1 cellular context compared by ENCODE assay signal in the genomic region with DNA sequence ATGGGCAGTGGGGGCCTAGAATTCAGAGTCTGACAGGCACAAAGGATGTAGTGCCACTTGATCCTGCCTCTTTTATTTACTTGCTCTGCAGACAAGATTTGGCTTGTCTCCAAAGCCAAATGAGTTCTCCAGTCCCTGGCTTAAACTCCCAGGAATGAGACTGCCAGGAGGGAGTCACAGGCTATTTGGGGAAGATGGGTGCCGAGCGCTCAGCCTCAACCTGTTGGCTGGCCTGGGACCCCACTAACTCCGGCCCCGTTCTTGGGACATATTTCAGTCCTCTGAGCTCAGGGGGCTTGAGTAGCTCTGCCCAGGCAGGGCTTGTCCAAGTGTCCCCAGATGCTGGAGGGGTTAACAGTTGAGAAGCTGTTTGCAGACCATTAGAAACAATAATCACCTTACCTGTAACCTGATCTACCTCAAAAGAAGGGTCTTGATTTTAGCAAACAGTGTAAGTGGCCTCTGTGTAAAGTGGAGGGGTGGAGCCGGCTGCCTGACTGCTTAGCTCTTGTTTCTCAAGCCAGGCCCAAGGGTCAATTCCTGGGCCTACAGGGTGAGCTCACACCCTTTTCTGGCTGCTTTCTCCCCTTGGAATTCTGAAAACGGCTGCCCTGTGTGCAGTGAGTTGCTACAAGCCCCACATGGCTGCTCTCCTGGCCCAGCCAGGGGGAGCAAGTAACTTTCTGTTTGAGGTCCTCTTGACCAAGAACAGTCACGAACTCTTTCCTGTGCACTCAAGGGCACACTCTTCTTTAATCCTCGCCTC.
TF ChIP-seq lines count a peak whose summit lies in the region.

No MANE protein-coding gene starts in this region.

TF ChIP-seq in HepG2, 621 proteins besides CTCF, POLR2A, EP300 and RAD21 (continued from another document and continues in another):
- 0 out of 2 replicates have a peak, but pooled peaks have one; percentile 11 for TF ChIP-seq ZNF598 (CRISPR knock-in tag; IDR thresholded peaks at IDR 0.05; ENCODE audit: borderline replicate concordance)
- TF ChIP-seq RFXAP (CRISPR knock-in tag; IDR thresholded peaks at IDR 0.05; ENCODE audit: borderline replicate concordance) = no peak
- TF ChIP-seq ZNF121 (CRISPR knock-in tag; IDR thresholded peaks at IDR 0.05) = peak; percentile 67
- peak; percentile 74 for TF ChIP-seq GATAD2A (CRISPR knock-in tag; IDR thresholded peaks at IDR 0.05)
- TF ChIP-seq RFX1 (IDR thresholded peaks at IDR 0.05) = no peak
- peak; percentile 51 for TF ChIP-seq HDAC1 (CRISPR knock-in tag; IDR thresholded peaks at IDR 0.05)
- no peak for TF ChIP-seq TCF12 (IDR thresholded peaks at IDR 0.05)
- TF ChIP-seq TCF12 (CRISPR knock-in tag; IDR thresholded peaks at IDR 0.05) = no peak
- TF ChIP-seq ZBTB7B (CRISPR knock-in tag; IDR thresholded peaks at IDR 0.05) = peak; percentile 92
- peak; percentile 29; the same call in 1 of the 2 replicates for TF ChIP-seq FOXA3 (CRISPR knock-in tag; IDR thresholded peaks at IDR 0.05)
- TF ChIP-seq, protein P1, sequence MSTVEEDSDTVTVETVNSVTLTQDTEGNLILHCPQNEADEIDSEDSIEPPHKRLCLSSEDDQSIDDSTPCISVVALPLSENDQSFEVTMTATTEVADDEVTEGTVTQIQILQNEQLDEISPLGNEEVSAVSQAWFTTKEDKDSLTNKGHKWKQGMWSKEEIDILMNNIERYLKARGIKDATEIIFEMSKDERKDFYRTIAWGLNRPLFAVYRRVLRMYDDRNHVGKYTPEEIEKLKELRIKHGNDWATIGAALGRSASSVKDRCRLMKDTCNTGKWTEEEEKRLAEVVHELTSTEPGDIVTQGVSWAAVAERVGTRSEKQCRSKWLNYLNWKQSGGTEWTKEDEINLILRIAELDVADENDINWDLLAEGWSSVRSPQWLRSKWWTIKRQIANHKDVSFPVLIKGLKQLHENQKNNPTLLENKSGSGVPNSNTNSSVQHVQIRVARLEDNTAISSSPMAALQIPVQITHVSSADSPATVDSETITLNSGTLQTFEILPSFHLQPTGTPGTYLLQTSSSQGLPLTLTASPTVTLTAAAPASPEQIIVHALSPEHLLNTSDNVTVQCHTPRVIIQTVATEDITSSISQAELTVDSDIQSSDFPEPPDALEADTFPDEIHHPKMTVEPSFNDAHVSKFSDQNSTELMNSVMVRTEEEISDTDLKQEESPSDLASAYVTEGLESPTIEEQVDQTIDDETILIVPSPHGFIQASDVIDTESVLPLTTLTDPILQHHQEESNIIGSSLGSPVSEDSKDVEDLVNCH (CRISPR knock-in tag; IDR thresholded peaks at IDR 0.05) = no peak; the same call in 1 of the 2 replicates
- TF ChIP-seq SP140L (CRISPR knock-in tag; IDR thresholded peaks at IDR 0.05; ENCODE audit: borderline replicate concordance) = no peak
- no peak for TF ChIP-seq ZNF557 (CRISPR knock-in tag; IDR thresholded peaks at IDR 0.05)
- TF ChIP-seq JUND (CRISPR knock-in tag; IDR thresholded peaks at IDR 0.05) = 0 out of 2 replicates have a peak, but pooled peaks have one; percentile 9
- TF ChIP-seq RORA (CRISPR knock-in tag; IDR thresholded peaks at IDR 0.05) = no peak
- 0 out of 2 replicates have a peak, but pooled peaks have one; percentile 32 for TF ChIP-seq SALL2 (CRISPR knock-in tag; IDR thresholded peaks at IDR 0.05)
- TF ChIP-seq HDAC2 (CRISPR knock-in tag; IDR thresholded peaks at IDR 0.05) = peak; percentile 86
- peak; percentile 51; the same call in 1 of the 2 replicates for TF ChIP-seq NR2F2 (IDR thresholded peaks at IDR 0.05; ENCODE audit: borderline replicate concordance, low read depth)
- TF ChIP-seq ZFP37 (CRISPR knock-in tag; IDR thresholded peaks at IDR 0.05; ENCODE audit: borderline replicate concordance) = peak; percentile 67; the same call in 1 of the 2 replicates
- TF ChIP-seq ESRRA (CRISPR knock-in tag; IDR thresholded peaks at IDR 0.05; ENCODE audit: low read depth) = peak; percentile 81
- TF ChIP-seq THAP11 (CRISPR knock-in tag; IDR thresholded peaks at IDR 0.05) = peak; percentile 40
- no peak; the same call in 1 of the 2 replicates for TF ChIP-seq KDM5B (CRISPR knock-in tag; IDR thresholded peaks at IDR 0.05; ENCODE audit: borderline replicate concordance)
- TF ChIP-seq NFE2L2 (IDR thresholded peaks at IDR 0.05; ENCODE audit: low read length) = no peak
- TF ChIP-seq, protein P2, sequence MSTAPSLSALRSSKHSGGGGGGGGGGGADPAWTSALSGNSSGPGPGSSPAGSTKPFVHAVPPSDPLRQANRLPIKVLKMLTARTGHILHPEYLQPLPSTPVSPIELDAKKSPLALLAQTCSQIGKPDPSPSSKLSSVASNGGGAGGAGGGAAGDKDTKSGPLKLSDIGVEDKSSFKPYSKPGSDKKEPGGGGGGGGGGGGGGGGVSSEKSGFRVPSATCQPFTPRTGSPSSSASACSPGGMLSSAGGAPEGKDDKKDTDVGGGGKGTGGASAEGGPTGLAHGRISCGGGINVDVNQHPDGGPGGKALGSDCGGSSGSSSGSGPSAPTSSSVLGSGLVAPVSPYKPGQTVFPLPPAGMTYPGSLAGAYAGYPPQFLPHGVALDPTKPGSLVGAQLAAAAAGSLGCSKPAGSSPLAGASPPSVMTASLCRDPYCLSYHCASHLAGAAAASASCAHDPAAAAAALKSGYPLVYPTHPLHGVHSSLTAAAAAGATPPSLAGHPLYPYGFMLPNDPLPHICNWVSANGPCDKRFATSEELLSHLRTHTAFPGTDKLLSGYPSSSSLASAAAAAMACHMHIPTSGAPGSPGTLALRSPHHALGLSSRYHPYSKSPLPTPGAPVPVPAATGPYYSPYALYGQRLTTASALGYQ (CRISPR knock-in tag; IDR thresholded peaks at IDR 0.05) = peak; percentile 59; the same call in 1 of the 2 replicates
- TF ChIP-seq RFX3 (CRISPR knock-in tag; IDR thresholded peaks at IDR 0.05) = no peak
- peak; percentile 61; the same call in 1 of the 2 replicates for TF ChIP-seq ZNF160 (CRISPR knock-in tag; IDR thresholded peaks at IDR 0.05)
- no peak for TF ChIP-seq ZNF703 (CRISPR knock-in tag; IDR thresholded peaks at IDR 0.05; ENCODE audit: borderline replicate concordance)
- TF ChIP-seq ZNF224 (CRISPR knock-in tag; IDR thresholded peaks at IDR 0.05) = 0 out of 2 replicates have a peak, but pooled peaks have one; percentile 12
- TF ChIP-seq ELF1 (CRISPR knock-in tag; IDR thresholded peaks at IDR 0.05) = peak; percentile 52
- TF ChIP-seq PRMT3 (CRISPR knock-in tag; IDR thresholded peaks at IDR 0.05; ENCODE audit: borderline replicate concordance, low read depth) = no peak
- TF ChIP-seq, protein P3, sequence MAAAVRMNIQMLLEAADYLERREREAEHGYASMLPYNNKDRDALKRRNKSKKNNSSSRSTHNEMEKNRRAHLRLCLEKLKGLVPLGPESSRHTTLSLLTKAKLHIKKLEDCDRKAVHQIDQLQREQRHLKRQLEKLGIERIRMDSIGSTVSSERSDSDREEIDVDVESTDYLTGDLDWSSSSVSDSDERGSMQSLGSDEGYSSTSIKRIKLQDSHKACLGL (CRISPR knock-in tag; IDR thresholded peaks at IDR 0.05) = no peak
- TF ChIP-seq, protein P4, sequence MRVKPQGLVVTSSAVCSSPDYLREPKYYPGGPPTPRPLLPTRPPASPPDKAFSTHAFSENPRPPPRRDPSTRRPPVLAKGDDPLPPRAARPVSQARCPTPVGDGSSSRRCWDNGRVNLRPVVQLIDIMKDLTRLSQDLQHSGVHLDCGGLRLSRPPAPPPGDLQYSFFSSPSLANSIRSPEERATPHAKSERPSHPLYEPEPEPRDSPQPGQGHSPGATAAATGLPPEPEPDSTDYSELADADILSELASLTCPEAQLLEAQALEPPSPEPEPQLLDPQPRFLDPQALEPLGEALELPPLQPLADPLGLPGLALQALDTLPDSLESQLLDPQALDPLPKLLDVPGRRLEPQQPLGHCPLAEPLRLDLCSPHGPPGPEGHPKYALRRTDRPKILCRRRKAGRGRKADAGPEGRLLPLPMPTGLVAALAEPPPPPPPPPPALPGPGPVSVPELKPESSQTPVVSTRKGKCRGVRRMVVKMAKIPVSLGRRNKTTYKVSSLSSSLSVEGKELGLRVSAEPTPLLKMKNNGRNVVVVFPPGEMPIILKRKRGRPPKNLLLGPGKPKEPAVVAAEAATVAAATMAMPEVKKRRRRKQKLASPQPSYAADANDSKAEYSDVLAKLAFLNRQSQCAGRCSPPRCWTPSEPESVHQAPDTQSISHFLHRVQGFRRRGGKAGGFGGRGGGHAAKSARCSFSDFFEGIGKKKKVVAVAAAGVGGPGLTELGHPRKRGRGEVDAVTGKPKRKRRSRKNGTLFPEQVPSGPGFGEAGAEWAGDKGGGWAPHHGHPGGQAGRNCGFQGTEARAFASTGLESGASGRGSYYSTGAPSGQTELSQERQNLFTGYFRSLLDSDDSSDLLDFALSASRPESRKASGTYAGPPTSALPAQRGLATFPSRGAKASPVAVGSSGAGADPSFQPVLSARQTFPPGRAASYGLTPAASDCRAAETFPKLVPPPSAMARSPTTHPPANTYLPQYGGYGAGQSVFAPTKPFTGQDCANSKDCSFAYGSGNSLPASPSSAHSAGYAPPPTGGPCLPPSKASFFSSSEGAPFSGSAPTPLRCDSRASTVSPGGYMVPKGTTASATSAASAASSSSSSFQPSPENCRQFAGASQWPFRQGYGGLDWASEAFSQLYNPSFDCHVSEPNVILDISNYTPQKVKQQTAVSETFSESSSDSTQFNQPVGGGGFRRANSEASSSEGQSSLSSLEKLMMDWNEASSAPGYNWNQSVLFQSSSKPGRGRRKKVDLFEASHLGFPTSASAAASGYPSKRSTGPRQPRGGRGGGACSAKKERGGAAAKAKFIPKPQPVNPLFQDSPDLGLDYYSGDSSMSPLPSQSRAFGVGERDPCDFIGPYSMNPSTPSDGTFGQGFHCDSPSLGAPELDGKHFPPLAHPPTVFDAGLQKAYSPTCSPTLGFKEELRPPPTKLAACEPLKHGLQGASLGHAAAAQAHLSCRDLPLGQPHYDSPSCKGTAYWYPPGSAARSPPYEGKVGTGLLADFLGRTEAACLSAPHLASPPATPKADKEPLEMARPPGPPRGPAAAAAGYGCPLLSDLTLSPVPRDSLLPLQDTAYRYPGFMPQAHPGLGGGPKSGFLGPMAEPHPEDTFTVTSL (CRISPR knock-in tag; IDR thresholded peaks at IDR 0.05; ENCODE audit: borderline replicate concordance) = peak; percentile 38; the same call in 1 of the 2 replicates
- peak; percentile 35; the same call in 1 of the 2 replicates for TF ChIP-seq FOXO1 (CRISPR knock-in tag; IDR thresholded peaks at IDR 0.05)
- TF ChIP-seq, protein P5, sequence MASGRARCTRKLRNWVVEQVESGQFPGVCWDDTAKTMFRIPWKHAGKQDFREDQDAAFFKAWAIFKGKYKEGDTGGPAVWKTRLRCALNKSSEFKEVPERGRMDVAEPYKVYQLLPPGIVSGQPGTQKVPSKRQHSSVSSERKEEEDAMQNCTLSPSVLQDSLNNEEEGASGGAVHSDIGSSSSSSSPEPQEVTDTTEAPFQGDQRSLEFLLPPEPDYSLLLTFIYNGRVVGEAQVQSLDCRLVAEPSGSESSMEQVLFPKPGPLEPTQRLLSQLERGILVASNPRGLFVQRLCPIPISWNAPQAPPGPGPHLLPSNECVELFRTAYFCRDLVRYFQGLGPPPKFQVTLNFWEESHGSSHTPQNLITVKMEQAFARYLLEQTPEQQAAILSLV (CRISPR knock-in tag; IDR thresholded peaks at IDR 0.05; ENCODE audit: borderline replicate concordance) = peak; percentile 45; the same call in 1 of the 2 replicates
- no peak for TF ChIP-seq SKI (IDR thresholded peaks at IDR 0.05; ENCODE audit: partially characterized antibody)
- TF ChIP-seq MXD4 (CRISPR knock-in tag; IDR thresholded peaks at IDR 0.05) = 0 out of 2 replicates have a peak, but pooled peaks have one; percentile 53
- peak; percentile 84 for TF ChIP-seq HNF4A (CRISPR knock-in tag; IDR thresholded peaks at IDR 0.05)
- 0 out of 2 replicates have a peak, but pooled peaks have one; percentile 40 for TF ChIP-seq ZBTB42 (CRISPR knock-in tag; IDR thresholded peaks at IDR 0.05)
- peak; percentile 57; the same call in 1 of the 2 replicates for TF ChIP-seq HOXD1 (CRISPR knock-in tag; IDR thresholded peaks at IDR 0.05)
- peak; percentile 57; the same call in 1 of the 2 replicates for TF ChIP-seq YEATS2 (CRISPR knock-in tag; IDR thresholded peaks at IDR 0.05; ENCODE audit: borderline replicate concordance)
- TF ChIP-seq, protein P6, sequence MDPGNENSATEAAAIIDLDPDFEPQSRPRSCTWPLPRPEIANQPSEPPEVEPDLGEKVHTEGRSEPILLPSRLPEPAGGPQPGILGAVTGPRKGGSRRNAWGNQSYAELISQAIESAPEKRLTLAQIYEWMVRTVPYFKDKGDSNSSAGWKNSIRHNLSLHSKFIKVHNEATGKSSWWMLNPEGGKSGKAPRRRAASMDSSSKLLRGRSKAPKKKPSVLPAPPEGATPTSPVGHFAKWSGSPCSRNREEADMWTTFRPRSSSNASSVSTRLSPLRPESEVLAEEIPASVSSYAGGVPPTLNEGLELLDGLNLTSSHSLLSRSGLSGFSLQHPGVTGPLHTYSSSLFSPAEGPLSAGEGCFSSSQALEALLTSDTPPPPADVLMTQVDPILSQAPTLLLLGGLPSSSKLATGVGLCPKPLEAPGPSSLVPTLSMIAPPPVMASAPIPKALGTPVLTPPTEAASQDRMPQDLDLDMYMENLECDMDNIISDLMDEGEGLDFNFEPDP (CRISPR knock-in tag; conservative IDR thresholded peaks at IDR 0.05) = no peak
- peak; percentile 9; the same call in 1 of the 2 replicates for TF ChIP-seq ZNF792 (CRISPR knock-in tag; IDR thresholded peaks at IDR 0.05)
- peak; percentile 44; the same call in 1 of the 2 replicates for TF ChIP-seq NR2C2 (CRISPR knock-in tag; IDR thresholded peaks at IDR 0.05; ENCODE audit: borderline replicate concordance)
- TF ChIP-seq ZNF790 (CRISPR knock-in tag; IDR thresholded peaks at IDR 0.05; ENCODE audit: borderline replicate concordance) = peak; percentile 26; the same call in 1 of the 2 replicates
- no peak for TF ChIP-seq ZNF713 (CRISPR knock-in tag; IDR thresholded peaks at IDR 0.05)
- no peak for TF ChIP-seq RBFOX2 (IDR thresholded peaks at IDR 0.05; ENCODE audit: low read depth, low read length)
